ENCODE assay signal across 7 cellular contexts in the genomic region with DNA sequence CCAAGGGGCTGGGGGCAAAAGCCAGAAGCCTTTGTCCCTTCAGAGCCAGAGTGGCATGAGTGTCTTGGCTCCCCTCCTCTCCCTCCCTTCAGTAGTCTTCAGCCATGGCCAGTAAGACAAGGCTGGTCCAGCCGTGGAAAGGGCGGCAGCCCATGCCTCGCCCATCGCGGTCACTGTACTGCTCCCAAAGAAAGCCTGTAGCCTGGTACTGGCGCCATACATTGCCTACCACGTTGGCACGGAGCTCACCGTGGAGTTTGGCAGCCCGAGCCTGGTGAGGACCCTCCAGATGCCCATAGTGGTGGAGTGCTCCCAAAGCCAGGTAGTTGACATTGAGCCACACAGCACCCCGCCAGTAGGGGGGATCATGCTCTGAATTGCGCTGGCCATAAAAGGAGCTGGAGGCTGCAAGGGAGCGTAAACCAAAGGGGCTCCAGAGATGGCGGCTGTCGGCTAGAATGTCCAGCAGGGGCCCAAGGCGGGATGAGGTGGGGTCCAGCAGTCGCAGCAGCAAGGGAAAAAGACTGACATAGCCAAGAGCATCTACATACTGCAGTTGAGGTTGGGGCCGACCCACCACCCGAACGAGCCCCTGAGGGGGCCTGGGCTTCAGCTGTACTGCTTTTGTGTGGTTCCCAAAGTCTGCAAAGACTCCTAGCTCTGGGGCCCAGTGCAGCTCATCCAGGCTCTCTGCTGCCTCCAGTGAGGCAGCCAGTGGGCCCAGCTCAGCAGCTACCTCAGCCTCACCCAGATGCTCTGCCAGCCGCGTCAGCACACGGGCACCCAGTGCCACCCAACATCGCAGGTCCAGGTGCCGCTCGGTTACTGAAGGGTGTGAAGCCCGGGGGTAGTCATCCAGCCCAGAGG. TPM values are rescaled to one million over a fixed set of nuclear protein-coding genes. Genes with fewer than 3 reads are reported as not detected.
DNase-seq lines count a peak whose midpoint lies in the region; ATAC-seq and TF ChIP-seq lines count a peak whose summit lies in the region.
"Had no signal": no experiment of that assay in that cellular context is flagged by ENCODE, and none has a peak within 500 bp of the region (broad histone marks: within the 10 kb centered on the region; RNA-seq: fewer than 3 reads in every experiment).

No MANE protein-coding gene starts in this region.

- H3K9me3 Mint-ChIP-seq in neural crest cell = no peaks in the 10 kb centered on the region

- peaks cover 12% of the 10 kb centered on the region for H3K36me3 Mint-ChIP-seq in neural crest cell (ENCODE audit: low read depth)

- peak; percentile 47 for DNase-seq in NCI-H82 (lab: John Stamatoyannopoulos, UW)
- no peak for DNase-seq in NCI-H82 treated with DMSO at 0.1 percent for 48 hours (lab: John Stamatoyannopoulos, UW; ENCODE audit: unreplicated experiment)
- DNase-seq in SK-MEL-5 (ENCODE audit: low read depth, low spot score) = peak; percentile 42
- no peak for DNase-seq in neural crest cell (ENCODE audit: low read depth, low spot score)
- DNase-seq in foreskin melanocyte = no peak
- DNase-seq: NCI-H510A had no signal

- in situ Hi-C loops in SK-MEL-5 (cut with HindIII; ENCODE audit: low pct_unique_long_range_greater_than_20kb, low sequenced_read_pairs) = no loop called here

- no peak overlapping the region for H3K27ac Mint-ChIP-seq in neural crest cell (ENCODE audit: unreplicated experiment)

- no peak for TF ChIP-seq CTCF in neural crest cell (conservative IDR thresholded peaks at IDR 0.05)

- peaks cover 7% of the 10 kb centered on the region for H3K27me3 Mint-ChIP-seq in neural crest cell (ENCODE audit: low read depth)

- peaks cover 50% of the 10 kb centered on the region for H3K4me1 Mint-ChIP-seq in neural crest cell

- no peak for ATAC-seq in HG02588 (IDR thresholded peaks at IDR 0.05; ENCODE audit: unreplicated experiment)

- H3K4me3 Mint-ChIP-seq in neural crest cell = peak overlapping the region; percentile 85

RNA-seq across cellular contexts. Expression of a gene that starts 3.2 kb away (rescaled TPM):
- total RNA-seq in SK-MEL-5 (2014; rRNA removed; shearing (Covaris generic)) = 45.9 and 52.1 TPM in 2 replicates
- 93.5 and 94.2 TPM in 2 replicates for polyA plus RNA-seq in SK-MEL-5 (2015; cell fraction: cytosol; rRNA removed)
- 307 and 328 TPM in 2 replicates for polyA plus RNA-seq in SK-MEL-5 (2015; cell fraction: nucleus; rRNA removed)
- total RNA-seq in neural crest cell = 86.7 and 89.7 TPM in 2 replicates

RNA-seq across cellular contexts. Expression of a gene that starts 3.8 kb away (rescaled TPM):
- 68.8 and 73.1 TPM in 2 replicates for total RNA-seq in SK-MEL-5 (2014; rRNA removed; shearing (Covaris generic))
- polyA plus RNA-seq in SK-MEL-5 (2015; cell fraction: cytosol; rRNA removed) = 77.0 and 81.8 TPM in 2 replicates
- polyA plus RNA-seq in SK-MEL-5 (2015; cell fraction: nucleus; rRNA removed) = 99.5 and 180 TPM in 2 replicates
- 53.7 and 56.1 TPM in 2 replicates for total RNA-seq in neural crest cell

RNA-seq across cellular contexts. Expression of a gene that starts 6.5 kb away (rescaled TPM):
- 21.6 and 23.6 TPM in 2 replicates for total RNA-seq in SK-MEL-5 (2014; rRNA removed; shearing (Covaris generic))
- 9.8 and 15.1 TPM in 2 replicates for polyA plus RNA-seq in SK-MEL-5 (2015; cell fraction: cytosol; rRNA removed)
- 89.5 and 130 TPM in 2 replicates for polyA plus RNA-seq in SK-MEL-5 (2015; cell fraction: nucleus; rRNA removed)
- 31.3 and 33.1 TPM in 2 replicates for total RNA-seq in neural crest cell

RNA-seq across cellular contexts. Expression of a gene that starts 11.1 kb away (rescaled TPM):
- 55.9 and 66.3 TPM in 2 replicates for total RNA-seq in SK-MEL-5 (2014; rRNA removed; shearing (Covaris generic))
- 53.6 and 58.2 TPM in 2 replicates for polyA plus RNA-seq in SK-MEL-5 (2015; cell fraction: cytosol; rRNA removed)
- 19.5 and 27.1 TPM in 2 replicates for polyA plus RNA-seq in SK-MEL-5 (2015; cell fraction: nucleus; rRNA removed)
- 72.4 and 74.6 TPM in 2 replicates for total RNA-seq in neural crest cell

RNA-seq across cellular contexts. Expression of a gene that starts 19.7 kb away (rescaled TPM):
- total RNA-seq in SK-MEL-5 (2014; rRNA removed; shearing (Covaris generic)) = 56.1 and 59.5 TPM in 2 replicates
- 69.4 and 76.8 TPM in 2 replicates for polyA plus RNA-seq in SK-MEL-5 (2015; cell fraction: cytosol; rRNA removed)
- polyA plus RNA-seq in SK-MEL-5 (2015; cell fraction: nucleus; rRNA removed) = 203 and 204 TPM in 2 replicates
- total RNA-seq in neural crest cell = 61.2 and 62.0 TPM in 2 replicates

Comparison
In these comparisons a context has a peak if more than half of its experiments do, and no peak if none do; other contexts are left out.
1. DNase-seq: peak in NCI-H82 (single experiment) and SK-MEL-5 (single experiment); none in NCI-H82 treated with DMSO at 0.1 percent for 48 hours (single experiment), neural crest cell (single experiment) and foreskin melanocyte (single experiment).